In the genomic region with DNA sequence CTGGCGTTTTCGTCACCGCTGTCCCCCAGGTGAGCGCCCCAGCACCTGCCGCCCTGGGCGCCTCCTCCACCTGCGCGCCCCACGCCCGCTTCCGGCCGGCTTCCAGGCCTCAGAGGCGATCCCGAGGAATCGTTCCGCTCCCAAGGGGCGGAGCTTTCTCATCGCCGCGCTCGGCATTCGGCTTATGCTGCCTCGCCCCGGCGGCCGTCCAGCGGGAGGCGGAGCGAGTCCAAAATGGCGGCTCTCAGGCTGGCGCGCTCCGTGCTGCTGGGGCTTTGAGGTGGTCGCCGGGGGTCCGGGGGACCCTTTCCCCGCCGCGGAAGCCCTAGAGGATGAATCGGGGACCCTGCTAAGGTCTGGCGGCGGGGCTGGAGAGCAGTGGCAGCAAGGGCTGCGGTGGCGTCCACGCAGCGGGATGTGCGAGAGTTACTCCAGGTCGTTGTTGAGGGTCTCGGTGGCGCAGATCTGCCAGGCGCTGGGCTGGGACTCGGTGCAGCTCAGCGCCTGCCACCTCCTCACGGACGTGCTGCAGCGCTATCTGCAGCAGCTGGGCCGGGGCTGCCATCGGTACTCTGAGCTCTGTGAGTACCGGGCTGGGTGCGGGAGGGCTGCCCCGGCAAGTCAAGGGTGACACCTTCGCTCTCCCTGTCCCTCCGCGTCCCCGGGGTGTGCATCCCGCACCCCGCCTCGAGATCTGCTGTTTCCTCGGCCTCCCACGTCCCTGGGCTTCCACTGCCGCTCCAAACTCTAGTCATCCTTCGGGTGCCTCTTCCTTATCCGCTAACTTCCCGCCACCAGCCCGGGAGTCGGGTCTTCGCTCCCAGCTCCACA, we compare ENCODE assay signal across 8 cellular contexts. TPM values are rescaled to one million over a fixed set of nuclear protein-coding genes. Genes with fewer than 3 reads are reported as not detected.
DNase-seq lines count a peak whose midpoint lies in the region; ATAC-seq lines count a peak whose summit lies in the region.

A gene with protein sequence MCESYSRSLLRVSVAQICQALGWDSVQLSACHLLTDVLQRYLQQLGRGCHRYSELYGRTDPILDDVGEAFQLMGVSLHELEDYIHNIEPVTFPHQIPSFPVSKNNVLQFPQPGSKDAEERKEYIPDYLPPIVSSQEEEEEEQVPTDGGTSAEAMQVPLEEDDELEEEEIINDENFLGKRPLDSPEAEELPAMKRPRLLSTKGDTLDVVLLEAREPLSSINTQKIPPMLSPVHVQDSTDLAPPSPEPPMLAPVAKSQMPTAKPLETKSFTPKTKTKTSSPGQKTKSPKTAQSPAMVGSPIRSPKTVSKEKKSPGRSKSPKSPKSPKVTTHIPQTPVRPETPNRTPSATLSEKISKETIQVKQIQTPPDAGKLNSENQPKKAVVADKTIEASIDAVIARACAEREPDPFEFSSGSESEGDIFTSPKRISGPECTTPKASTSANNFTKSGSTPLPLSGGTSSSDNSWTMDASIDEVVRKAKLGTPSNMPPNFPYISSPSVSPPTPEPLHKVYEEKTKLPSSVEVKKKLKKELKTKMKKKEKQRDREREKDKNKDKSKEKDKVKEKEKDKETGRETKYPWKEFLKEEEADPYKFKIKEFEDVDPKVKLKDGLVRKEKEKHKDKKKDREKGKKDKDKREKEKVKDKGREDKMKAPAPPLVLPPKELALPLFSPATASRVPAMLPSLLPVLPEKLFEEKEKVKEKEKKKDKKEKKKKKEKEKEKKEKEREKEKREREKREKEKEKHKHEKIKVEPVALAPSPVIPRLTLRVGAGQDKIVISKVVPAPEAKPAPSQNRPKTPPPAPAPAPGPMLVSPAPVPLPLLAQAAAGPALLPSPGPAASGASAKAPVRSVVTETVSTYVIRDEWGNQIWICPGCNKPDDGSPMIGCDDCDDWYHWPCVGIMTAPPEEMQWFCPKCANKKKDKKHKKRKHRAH (plus strand): TSS at position 211 of the 831 bp plus-strand sequence. CDS start 205 bp downstream, at position 416.

- no peaks in the 10 kb centered on the region for H3K9me3 ChIP-seq in effector memory CD4-positive, alpha-beta T cell (ENCODE audit: control insufficient read depth, low read length)

- peaks cover 1% of the 10 kb centered on the region for H3K36me3 Mint-ChIP-seq in memory B cell

- H3K4me3 ChIP-seq in effector memory CD4-positive, alpha-beta T cell (ENCODE audit: insufficient read depth, low read depth, low read length, poor library complexity, severe bottlenecking), result peak within 1 kb of the TSS; percentile 97

- no peaks in the 10 kb centered on the region for H3K9me3 Mint-ChIP-seq in memory B cell

- CTCF ChIA-PET in activated CD8-positive, alpha-beta memory T cell treated with anti-CD3 and anti-CD28 coated beads for 36 hours (lab: Charles Lee), result interaction anchor here (0.9 to 1.4 kb wide), 2 partner anchors 12 to 26 kb away, joined by 3 to 4 read pairs; no protein-coding TSS in a partner anchor

- peaks cover 2% of the 10 kb centered on the region for H3K27me3 Mint-ChIP-seq in memory B cell

- POLR2A ChIA-PET in activated CD8-positive, alpha-beta memory T cell treated with anti-CD3 and anti-CD28 coated beads for 36 hours (lab: Charles Lee), result interaction anchor here (0.6 to 3.9 kb wide), 3 partner anchors 19 to 1161 kb away, joined by 3 to 23 read pairs (median 3); partner anchors contain the start of genes ATP5F1C and KIN

- DNase-seq in CMK (ENCODE audit: low read depth) (peak; percentile 29), HK-2 (ENCODE audit: unreplicated experiment) (peak; percentile 82), memory B cell (ENCODE audit: low spot score in 2 of 2) (peak; percentile 91 to 93)
- DNase-seq in NK-92 treated with Interleukin-12 subunit alpha and Interleukin-12 subunit beta, amount 100 ng/mL, for 24 hours (lab: John Stamatoyannopoulos, UW), result peak; percentile 64
- peak; percentile 75 to 85 (median 85) for DNase-seq in effector memory CD4-positive, alpha-beta T cell
- peak; percentile 86 to 87 (median 87) for DNase-seq in stimulated activated CD4-positive, alpha-beta T cell treated with anti-CD3 and anti-CD28 coated beads, TNF-alpha, amount 100 ng/mL, for 48 hours (ENCODE audit: low read depth in 3 of 3)

- H3K4me3 Mint-ChIP-seq in memory B cell, result peak within 1 kb of the TSS; percentile 97

- peak; percentile 82 for ATAC-seq in GM19463 (IDR thresholded peaks at IDR 0.05; ENCODE audit: unreplicated experiment)
- ATAC-seq in memory B cell (ENCODE audit: low read depth), result peak; percentile 88

- H3K27ac ChIP-seq in effector memory CD4-positive, alpha-beta T cell (ENCODE audit: insufficient read depth, low read length, poor library complexity, severe bottlenecking), result peak within 1 kb of the TSS; percentile 70

- H3K36me3 ChIP-seq in effector memory CD4-positive, alpha-beta T cell (ENCODE audit: control insufficient read depth, insufficient read depth, low read length), result peaks cover 3% of the 10 kb centered on the region

- H3K27ac Mint-ChIP-seq in memory B cell, result peak within 1 kb of the TSS; percentile 85

- H3K4me1 Mint-ChIP-seq in memory B cell, result peaks cover 27% of the 10 kb centered on the region

- H3K27me3 ChIP-seq in effector memory CD4-positive, alpha-beta T cell (replicated peaks; ENCODE audit: control insufficient read depth, insufficient read depth, low read length, poor library complexity, severe bottlenecking), result no peaks in the 10 kb centered on the region

- peaks cover 19% of the 10 kb centered on the region for H3K4me1 ChIP-seq in effector memory CD4-positive, alpha-beta T cell (ENCODE audit: control insufficient read depth, insufficient read depth, low read length, poor library complexity, severe bottlenecking)

RNA-seq across cellular contexts. Expression of the gene that starts here (rescaled TPM):
- total RNA-seq in activated CD8-positive, alpha-beta memory T cell treated with anti-CD3 and anti-CD28 coated beads for 36 hours, result 10 to 100 TPM; 19.4 to 20.3 TPM

Comparison
In these comparisons a context has a peak if more than half of its experiments do, and no peak if none do; other contexts are left out.
1. Peak in every context shown above with its lines: DNase-seq, ATAC-seq, H3K4me3 ChIP-seq and H3K27ac ChIP-seq.
2. DNase-seq: peak in every context shown above with its lines; median percentile 92 in memory B cell; 87 in stimulated activated CD4-positive, alpha-beta T cell treated with anti-CD3 and anti-CD28 coated beads, TNF-alpha, amount 100 ng/mL, for 48 hours; 85 in effector memory CD4-positive, alpha-beta T cell; 82 in HK-2; 64 in NK-92 treated with Interleukin-12 subunit alpha and Interleukin-12 subunit beta, amount 100 ng/mL, for 24 hours; 29 in CMK.